20 cellular contexts compared by ENCODE assay signal in the genomic region with DNA sequence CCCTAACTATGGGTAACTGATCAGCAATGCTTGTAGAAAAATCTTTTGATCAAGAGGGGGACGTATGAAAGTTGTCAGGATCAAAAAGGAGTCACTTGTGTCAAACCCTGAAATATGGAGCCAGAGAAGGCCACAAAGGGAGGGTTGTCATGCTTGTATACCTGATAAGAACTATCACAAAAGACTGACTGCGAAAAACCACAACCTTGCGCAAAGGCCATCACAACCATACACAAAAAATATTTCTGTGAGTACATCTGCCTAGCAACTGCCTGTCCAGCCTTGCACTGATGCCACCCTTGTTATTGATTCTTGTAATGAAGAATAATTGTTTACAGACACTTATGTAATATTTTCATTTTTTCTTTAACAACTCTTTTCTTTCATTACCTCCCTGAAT.
"Had no signal": no experiment of that assay in that cellular context is flagged by ENCODE, and none has a peak within 500 bp of the region (broad histone marks: within the 10 kb centered on the region; RNA-seq: fewer than 3 reads in every experiment).

No MANE protein-coding gene starts in this region.

- H3K27ac Mint-ChIP-seq: effector memory CD8-positive, alpha-beta T cell; nephron; stimulated activated naive B cell treated with anti-CD40 and anti-IgM and Interleukin-4, amounts not matched to agents 10 μg/mL and 1 μg/mL and 100 μg/mL, for 72 hours; stimulated activated naive CD8-positive, alpha-beta T cell treated with anti-CD3 and anti-CD28 coated beads, Interleukin-15, amount 100 ng/mL, for 72 hours had no signal

- H3K4me1 Mint-ChIP-seq: naive B cell; nephron; stimulated activated naive B cell treated with anti-CD40 and anti-IgM and Interleukin-4, amounts not matched to agents 10 μg/mL and 1 μg/mL and 100 μg/mL, for 72 hours; stimulated activated naive CD8-positive, alpha-beta T cell treated with anti-CD3 and anti-CD28 coated beads, Interleukin-15, amount 100 ng/mL, for 72 hours had no signal

- DNase-seq: effector memory CD8-positive, alpha-beta T cell; foreskin keratinocyte; left colon; left ventricle myocardium superior; mesendoderm; naive B cell; psoas muscle; spleen; stimulated activated CD4-positive, alpha-beta T cell treated with anti-CD3 and anti-CD28 coated beads, Interleukin-15, amount 100 ng/mL, for 24 hours; stimulated activated CD4-positive, alpha-beta T cell treated with anti-CD3 and anti-CD28 coated beads, Interleukin-1b, Interleukin-23, amount 100 ng/mL, for 48 hours; stimulated activated CD4-positive, alpha-beta T cell treated with anti-CD3 and anti-CD28 coated beads, Interleukin-4, amount 100 ng/mL, for 24 hours; stimulated activated naive B cell treated with anti-CD40 and anti-IgM and Interleukin-4, amounts not matched to agents 10 μg/mL and 1 μg/mL and 100 μg/mL, for 72 hours; stimulated activated naive CD8-positive, alpha-beta T cell treated with anti-CD3 and anti-CD28 coated beads, Interleukin-15, amount 100 ng/mL, for 72 hours; testis; upper lobe of right lung had no signal

- H3K36me3 Mint-ChIP-seq: stimulated activated naive B cell treated with anti-CD40 and anti-IgM and Interleukin-4, amounts not matched to agents 10 μg/mL and 1 μg/mL and 100 μg/mL, for 72 hours had no signal

- H3K36me3 ChIP-seq: spleen, tibial nerve, upper lobe of right lung, vagina had no signal

- H3K9me3 Mint-ChIP-seq: effector memory CD8-positive, alpha-beta T cell; nephron; stimulated activated naive CD8-positive, alpha-beta T cell treated with anti-CD3 and anti-CD28 coated beads, Interleukin-15, amount 100 ng/mL, for 72 hours had no signal

- H3K27me3 ChIP-seq: foreskin keratinocyte, hepatocyte, spleen, testis, tibial nerve, upper lobe of right lung, vagina had no signal

- H3K4me3 Mint-ChIP-seq: effector memory CD8-positive, alpha-beta T cell; naive B cell; nephron; stimulated activated naive B cell treated with anti-CD40 and anti-IgM and Interleukin-4, amounts not matched to agents 10 μg/mL and 1 μg/mL and 100 μg/mL, for 72 hours; stimulated activated naive CD8-positive, alpha-beta T cell treated with anti-CD3 and anti-CD28 coated beads, Interleukin-15, amount 100 ng/mL, for 72 hours had no signal

- H3K4me3 ChIP-seq: hepatocyte, lung, psoas muscle, spleen, testis, tibial nerve, upper lobe of right lung, vagina had no signal
